1 cellular context compared by ENCODE assay signal in the genomic region with DNA sequence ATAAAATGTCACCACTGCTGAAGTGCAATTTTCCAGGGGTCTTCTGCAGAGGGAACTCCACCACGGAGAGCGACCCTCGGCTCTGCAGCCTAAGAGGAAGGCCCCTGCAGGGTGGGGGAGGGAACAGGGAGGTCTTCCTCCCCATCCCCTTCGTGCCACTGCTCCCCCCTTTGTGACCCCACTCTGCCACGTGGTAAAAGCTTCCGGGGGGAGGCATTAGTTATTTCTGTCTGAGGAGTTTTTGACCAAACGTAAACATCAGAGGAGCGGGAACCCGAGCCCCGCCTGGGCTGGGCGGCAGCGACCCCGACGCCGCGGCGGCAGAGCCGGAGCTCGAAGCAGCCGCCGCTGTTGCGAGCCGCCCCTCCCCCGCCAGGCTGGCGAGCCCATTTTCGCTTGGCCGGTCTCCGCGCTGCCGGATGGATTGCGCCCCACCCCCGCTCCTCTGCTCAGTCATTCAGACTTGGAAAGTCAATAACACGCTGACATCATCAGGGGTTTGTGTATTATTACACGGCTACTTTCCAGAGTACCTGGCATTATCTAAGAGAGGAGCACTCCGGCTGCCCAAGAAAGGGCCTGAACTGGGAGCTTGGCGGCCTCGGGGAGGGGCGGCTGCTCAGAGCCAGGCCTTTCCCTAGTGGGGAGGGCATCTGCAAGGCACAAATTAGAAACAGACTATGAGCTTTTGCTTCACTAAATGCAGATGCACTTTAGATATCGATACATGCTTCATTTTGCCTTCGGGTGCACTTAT.
A peak's percentile ranks its signal among the peaks of the same experiment; 100 is the strongest.
TF ChIP-seq lines count a peak whose summit lies in the region.

No MANE protein-coding gene starts in this region.

TF ChIP-seq in HepG2, 621 proteins besides CTCF, POLR2A, EP300 and RAD21 (continued from another document and continues in another):
- TF ChIP-seq ZNF124 (CRISPR knock-in tag; IDR thresholded peaks at IDR 0.05) (peak; percentile 87), ZNF232 (CRISPR knock-in tag; IDR thresholded peaks at IDR 0.05; ENCODE audit: borderline replicate concordance) (peak; percentile 19; the same call in 1 of the 2 replicates), USF2 (IDR thresholded peaks at IDR 0.05; ENCODE audit: low read depth, low read length) (no peak), USF2 (CRISPR knock-in tag; IDR thresholded peaks at IDR 0.05; ENCODE audit: borderline replicate concordance) (peak; percentile 61; the same call in 1 of the 2 replicates), STAG1 (CRISPR knock-in tag; IDR thresholded peaks at IDR 0.05) (peak; percentile 67), PLRG1 (conservative IDR thresholded peaks at IDR 0.05) (no peak), FOSL1 (CRISPR knock-in tag; IDR thresholded peaks at IDR 0.05; ENCODE audit: borderline replicate concordance) (peak; percentile 24; the same call in 1 of the 2 replicates), ZNF547 (CRISPR knock-in tag; IDR thresholded peaks at IDR 0.05) (peak; percentile 62; the same call in 1 of the 2 replicates), GATAD2A (CRISPR knock-in tag; IDR thresholded peaks at IDR 0.05) (peak; percentile 94), KAT7 (CRISPR knock-in tag; IDR thresholded peaks at IDR 0.05; ENCODE audit: borderline replicate concordance) (peak; percentile 77), ZFAT (CRISPR knock-in tag; conservative IDR thresholded peaks at IDR 0.05) (no peak), ZNF431 (CRISPR knock-in tag; IDR thresholded peaks at IDR 0.05; ENCODE audit: borderline replicate concordance, low read depth) (peak; percentile 84; the same call in 1 of the 2 replicates), ZNF713 (CRISPR knock-in tag; IDR thresholded peaks at IDR 0.05) (0 out of 2 replicates have a peak, but pooled peaks have one; percentile 60), ZBTB46 (CRISPR knock-in tag; IDR thresholded peaks at IDR 0.05; ENCODE audit: borderline replicate concordance) (no peak), ZNF382 (CRISPR knock-in tag; IDR thresholded peaks at IDR 0.05; ENCODE audit: borderline replicate concordance) (no peak), TFDP1 (CRISPR knock-in tag; IDR thresholded peaks at IDR 0.05; ENCODE audit: borderline replicate concordance) (peak; percentile 83; the same call in 1 of the 2 replicates), IKZF4 (CRISPR knock-in tag; IDR thresholded peaks at IDR 0.05; ENCODE audit: borderline replicate concordance, low read depth, not compliant biosample characterization) (no peak), SNAI1 (CRISPR knock-in tag; IDR thresholded peaks at IDR 0.05; ENCODE audit: borderline replicate concordance) (0 out of 2 replicates have a peak, but pooled peaks have one; percentile 24), GLI4 (CRISPR knock-in tag; IDR thresholded peaks at IDR 0.05; ENCODE audit: borderline replicate concordance) (peak; percentile 32; the same call in 1 of the 2 replicates), ZNF253 (CRISPR knock-in tag; IDR thresholded peaks at IDR 0.05; ENCODE audit: borderline replicate concordance) (no peak), MEIS1 (CRISPR knock-in tag; IDR thresholded peaks at IDR 0.05; ENCODE audit: borderline replicate concordance) (peak; percentile 51; the same call in 1 of the 2 replicates), THAP7 (CRISPR knock-in tag; IDR thresholded peaks at IDR 0.05) (no peak), ZNF225 (CRISPR knock-in tag; IDR thresholded peaks at IDR 0.05) (no peak), ZBTB3 (CRISPR knock-in tag; IDR thresholded peaks at IDR 0.05; ENCODE audit: borderline replicate concordance, low read depth) (no peak), ZZZ3 (CRISPR knock-in tag; IDR thresholded peaks at IDR 0.05; ENCODE audit: borderline replicate concordance) (peak; percentile 79)
- TF ChIP-seq, protein P1, sequence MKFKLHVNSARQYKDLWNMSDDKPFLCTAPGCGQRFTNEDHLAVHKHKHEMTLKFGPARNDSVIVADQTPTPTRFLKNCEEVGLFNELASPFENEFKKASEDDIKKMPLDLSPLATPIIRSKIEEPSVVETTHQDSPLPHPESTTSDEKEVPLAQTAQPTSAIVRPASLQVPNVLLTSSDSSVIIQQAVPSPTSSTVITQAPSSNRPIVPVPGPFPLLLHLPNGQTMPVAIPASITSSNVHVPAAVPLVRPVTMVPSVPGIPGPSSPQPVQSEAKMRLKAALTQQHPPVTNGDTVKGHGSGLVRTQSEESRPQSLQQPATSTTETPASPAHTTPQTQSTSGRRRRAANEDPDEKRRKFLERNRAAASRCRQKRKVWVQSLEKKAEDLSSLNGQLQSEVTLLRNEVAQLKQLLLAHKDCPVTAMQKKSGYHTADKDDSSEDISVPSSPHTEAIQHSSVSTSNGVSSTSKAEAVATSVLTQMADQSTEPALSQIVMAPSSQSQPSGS (CRISPR knock-in tag; IDR thresholded peaks at IDR 0.05): peak; percentile 100
- TF ChIP-seq, protein P2, sequence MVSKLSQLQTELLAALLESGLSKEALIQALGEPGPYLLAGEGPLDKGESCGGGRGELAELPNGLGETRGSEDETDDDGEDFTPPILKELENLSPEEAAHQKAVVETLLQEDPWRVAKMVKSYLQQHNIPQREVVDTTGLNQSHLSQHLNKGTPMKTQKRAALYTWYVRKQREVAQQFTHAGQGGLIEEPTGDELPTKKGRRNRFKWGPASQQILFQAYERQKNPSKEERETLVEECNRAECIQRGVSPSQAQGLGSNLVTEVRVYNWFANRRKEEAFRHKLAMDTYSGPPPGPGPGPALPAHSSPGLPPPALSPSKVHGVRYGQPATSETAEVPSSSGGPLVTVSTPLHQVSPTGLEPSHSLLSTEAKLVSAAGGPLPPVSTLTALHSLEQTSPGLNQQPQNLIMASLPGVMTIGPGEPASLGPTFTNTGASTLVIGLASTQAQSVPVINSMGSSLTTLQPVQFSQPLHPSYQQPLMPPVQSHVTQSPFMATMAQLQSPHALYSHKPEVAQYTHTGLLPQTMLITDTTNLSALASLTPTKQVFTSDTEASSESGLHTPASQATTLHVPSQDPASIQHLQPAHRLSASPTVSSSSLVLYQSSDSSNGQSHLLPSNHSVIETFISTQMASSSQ (IDR thresholded peaks at IDR 0.05; ENCODE audit: low read depth): peak; percentile 56; the same call in 1 of the 2 replicates
- TF ChIP-seq, protein P2 (CRISPR knock-in tag; IDR thresholded peaks at IDR 0.05; ENCODE audit: borderline replicate concordance): peak; percentile 95
- TF ChIP-seq, protein P3, sequence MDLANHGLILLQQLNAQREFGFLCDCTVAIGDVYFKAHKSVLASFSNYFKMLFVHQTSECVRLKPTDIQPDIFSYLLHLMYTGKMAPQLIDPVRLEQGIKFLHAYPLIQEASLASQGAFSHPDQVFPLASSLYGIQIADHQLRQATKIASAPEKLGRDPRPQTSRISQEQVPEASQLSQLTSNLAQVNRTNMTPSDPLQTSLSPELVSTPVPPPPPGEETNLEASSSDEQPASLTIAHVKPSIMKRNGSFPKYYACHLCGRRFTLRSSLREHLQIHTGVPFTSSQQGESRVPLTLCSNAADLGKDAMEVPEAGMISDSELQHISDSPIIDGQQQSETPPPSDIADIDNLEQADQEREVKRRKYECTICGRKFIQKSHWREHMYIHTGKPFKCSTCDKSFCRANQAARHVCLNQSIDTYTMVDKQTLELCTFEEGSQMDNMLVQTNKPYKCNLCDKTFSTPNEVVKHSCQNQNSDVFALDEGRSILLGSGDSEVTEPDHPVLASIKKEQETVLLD (CRISPR knock-in tag; IDR thresholded peaks at IDR 0.05; ENCODE audit: low read depth): peak; percentile 83
- TF ChIP-seq, protein P4, sequence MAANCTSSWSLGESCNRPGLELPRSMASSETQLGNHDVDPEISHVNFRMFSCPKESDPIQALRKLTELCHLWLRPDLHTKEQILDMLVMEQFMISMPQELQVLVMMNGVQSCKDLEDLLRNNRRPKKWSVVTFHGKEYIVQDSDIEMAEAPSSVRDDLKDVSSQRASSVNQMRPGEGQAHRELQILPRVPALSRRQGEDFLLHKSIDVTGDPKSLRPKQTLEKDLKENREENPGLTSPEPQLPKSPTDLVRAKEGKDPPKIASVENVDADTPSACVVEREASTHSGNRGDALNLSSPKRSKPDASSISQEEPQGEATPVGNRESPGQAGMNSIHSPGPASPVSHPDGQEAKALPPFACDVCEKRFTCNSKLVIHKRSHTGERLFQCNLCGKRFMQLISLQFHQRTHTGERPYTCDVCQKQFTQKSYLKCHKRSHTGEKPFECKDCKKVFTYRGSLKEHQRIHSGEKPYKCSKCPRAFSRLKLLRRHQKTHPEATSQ (CRISPR knock-in tag; IDR thresholded peaks at IDR 0.05; ENCODE audit: borderline replicate concordance): 0 out of 2 replicates have a peak, but pooled peaks have one; percentile 27
- TF ChIP-seq, protein P5, sequence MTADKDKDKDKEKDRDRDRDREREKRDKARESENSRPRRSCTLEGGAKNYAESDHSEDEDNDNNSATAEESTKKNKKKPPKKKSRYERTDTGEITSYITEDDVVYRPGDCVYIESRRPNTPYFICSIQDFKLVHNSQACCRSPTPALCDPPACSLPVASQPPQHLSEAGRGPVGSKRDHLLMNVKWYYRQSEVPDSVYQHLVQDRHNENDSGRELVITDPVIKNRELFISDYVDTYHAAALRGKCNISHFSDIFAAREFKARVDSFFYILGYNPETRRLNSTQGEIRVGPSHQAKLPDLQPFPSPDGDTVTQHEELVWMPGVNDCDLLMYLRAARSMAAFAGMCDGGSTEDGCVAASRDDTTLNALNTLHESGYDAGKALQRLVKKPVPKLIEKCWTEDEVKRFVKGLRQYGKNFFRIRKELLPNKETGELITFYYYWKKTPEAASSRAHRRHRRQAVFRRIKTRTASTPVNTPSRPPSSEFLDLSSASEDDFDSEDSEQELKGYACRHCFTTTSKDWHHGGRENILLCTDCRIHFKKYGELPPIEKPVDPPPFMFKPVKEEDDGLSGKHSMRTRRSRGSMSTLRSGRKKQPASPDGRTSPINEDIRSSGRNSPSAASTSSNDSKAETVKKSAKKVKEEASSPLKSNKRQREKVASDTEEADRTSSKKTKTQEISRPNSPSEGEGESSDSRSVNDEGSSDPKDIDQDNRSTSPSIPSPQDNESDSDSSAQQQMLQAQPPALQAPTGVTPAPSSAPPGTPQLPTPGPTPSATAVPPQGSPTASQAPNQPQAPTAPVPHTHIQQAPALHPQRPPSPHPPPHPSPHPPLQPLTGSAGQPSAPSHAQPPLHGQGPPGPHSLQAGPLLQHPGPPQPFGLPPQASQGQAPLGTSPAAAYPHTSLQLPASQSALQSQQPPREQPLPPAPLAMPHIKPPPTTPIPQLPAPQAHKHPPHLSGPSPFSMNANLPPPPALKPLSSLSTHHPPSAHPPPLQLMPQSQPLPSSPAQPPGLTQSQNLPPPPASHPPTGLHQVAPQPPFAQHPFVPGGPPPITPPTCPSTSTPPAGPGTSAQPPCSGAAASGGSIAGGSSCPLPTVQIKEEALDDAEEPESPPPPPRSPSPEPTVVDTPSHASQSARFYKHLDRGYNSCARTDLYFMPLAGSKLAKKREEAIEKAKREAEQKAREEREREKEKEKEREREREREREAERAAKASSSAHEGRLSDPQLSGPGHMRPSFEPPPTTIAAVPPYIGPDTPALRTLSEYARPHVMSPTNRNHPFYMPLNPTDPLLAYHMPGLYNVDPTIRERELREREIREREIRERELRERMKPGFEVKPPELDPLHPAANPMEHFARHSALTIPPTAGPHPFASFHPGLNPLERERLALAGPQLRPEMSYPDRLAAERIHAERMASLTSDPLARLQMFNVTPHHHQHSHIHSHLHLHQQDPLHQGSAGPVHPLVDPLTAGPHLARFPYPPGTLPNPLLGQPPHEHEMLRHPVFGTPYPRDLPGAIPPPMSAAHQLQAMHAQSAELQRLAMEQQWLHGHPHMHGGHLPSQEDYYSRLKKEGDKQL (CRISPR knock-in tag; IDR thresholded peaks at IDR 0.05; ENCODE audit: low read depth): peak; percentile 87; the same call in 1 of the 2 replicates
